ENCODE assay signal across 1 cellular context in genomic region chr21:41585199-41585994, GRCh38.
A peak's percentile ranks its signal among the peaks of the same experiment; 100 is the strongest.
TF ChIP-seq lines count a peak whose summit lies in the region.

No MANE protein-coding gene starts in this region.

TF ChIP-seq in HepG2, 621 proteins besides CTCF, POLR2A, EP300 and RAD21:
- TF ChIP-seq ZNF646 (CRISPR knock-in tag; IDR thresholded peaks at IDR 0.05) (peak; percentile 84; the same call in 1 of the 2 replicates), ZNF292 (CRISPR knock-in tag; IDR thresholded peaks at IDR 0.05; ENCODE audit: borderline replicate concordance, low read depth) (no peak), ZNF329 (CRISPR knock-in tag; IDR thresholded peaks at IDR 0.05; ENCODE audit: low read depth) (no peak), MAFF (IDR thresholded peaks at IDR 0.05; ENCODE audit: low read depth, low read length) (peak; percentile 76), MNT (IDR thresholded peaks at IDR 0.05) (peak; percentile 22; the same call in 1 of the 2 replicates), MAFK (conservative IDR thresholded peaks at IDR 0.05 in 1 of 2, IDR thresholded peaks at IDR 0.05 in 1 of 2; ENCODE audit: low read length in 2 of 2) (peak; percentile 75 to 81), ZNF207 (IDR thresholded peaks at IDR 0.05; ENCODE audit: borderline replicate concordance) (peak; percentile 58; the same call in 1 of the 2 replicates)
TF ChIP-seq in HepG2: peak in this region for 5.
